8 cellular contexts compared by ENCODE assay signal in genomic region chr16:4506450-4506849, GRCh38.
DNase-seq lines count a peak whose midpoint lies in the region; ATAC-seq lines count a peak whose summit lies in the region.

No MANE protein-coding gene starts in this region.

- ATAC-seq in HG02610 (IDR thresholded peaks at IDR 0.05; ENCODE audit: unreplicated experiment): peak; percentile 53
- peak; percentile 54 for ATAC-seq in effector memory CD8-positive, alpha-beta T cell (replicated peaks)
- peak; percentile 61 to 62 for ATAC-seq in stimulated activated naive B cell treated with anti-CD40 and anti-IgM and Interleukin-4, amounts not matched to agents 10 μg/mL and 1 μg/mL and 100 μg/mL, for 72 hours (replicated peaks)
- ATAC-seq in GM19455 (IDR thresholded peaks at IDR 0.05; ENCODE audit: unreplicated experiment): no peak

- peak; percentile 85 for DNase-seq in DMS 273 (lab: John Stamatoyannopoulos, UW; ENCODE audit: unreplicated experiment)
- peak; percentile 80 for DNase-seq in NCI-H69 (lab: John Stamatoyannopoulos, UW)
- peak; percentile 49 to 65 for DNase-seq in activated CD4-positive, alpha-beta T cell treated with anti-CD3 and anti-CD28 coated beads, Interleukin-2, amount 50 U/mL, for 48 hours
- peak; percentile 48 to 57 (median 56) for DNase-seq in effector memory CD8-positive, alpha-beta T cell
- peak; percentile 80 for DNase-seq in midbrain (lab: John Stamatoyannopoulos, UW)
- peak; percentile 37 for DNase-seq in stimulated activated naive B cell treated with anti-CD40 and anti-IgM and Interleukin-4, amounts not matched to agents 10 μg/mL and 1 μg/mL and 100 μg/mL, for 72 hours

- peaks cover 50% of the 10 kb centered on the region for H3K36me3 Mint-ChIP-seq in effector memory CD8-positive, alpha-beta T cell (ENCODE audit: insufficient read depth)
- H3K36me3 Mint-ChIP-seq in stimulated activated naive B cell treated with anti-CD40 and anti-IgM and Interleukin-4, amounts not matched to agents 10 μg/mL and 1 μg/mL and 100 μg/mL, for 72 hours: peaks cover 35 to 41% of the 10 kb centered on the region in 2 donors

- peaks cover 53 to 61% of the 10 kb centered on the region in 2 donors for H3K4me1 Mint-ChIP-seq in effector memory CD8-positive, alpha-beta T cell (ENCODE audit: low read depth in 2 of 2)
- H3K4me1 Mint-ChIP-seq in stimulated activated naive B cell treated with anti-CD40 and anti-IgM and Interleukin-4, amounts not matched to agents 10 μg/mL and 1 μg/mL and 100 μg/mL, for 72 hours: peaks cover 25 to 49% of the 10 kb centered on the region in 2 donors

- H3K27me3 Mint-ChIP-seq in effector memory CD8-positive, alpha-beta T cell: no peaks in the 10 kb centered on the region
- no peaks in the 10 kb centered on the region for H3K27me3 Mint-ChIP-seq in stimulated activated naive B cell treated with anti-CD40 and anti-IgM and Interleukin-4, amounts not matched to agents 10 μg/mL and 1 μg/mL and 100 μg/mL, for 72 hours

- peak overlapping the region; percentile 78 to 83 for H3K4me3 Mint-ChIP-seq in effector memory CD8-positive, alpha-beta T cell
- peak overlapping the region; percentile 43 to 51 for H3K4me3 Mint-ChIP-seq in stimulated activated naive B cell treated with anti-CD40 and anti-IgM and Interleukin-4, amounts not matched to agents 10 μg/mL and 1 μg/mL and 100 μg/mL, for 72 hours

- peak overlapping the region; percentile 96 to 97 for H3K27ac Mint-ChIP-seq in effector memory CD8-positive, alpha-beta T cell
- H3K27ac Mint-ChIP-seq in stimulated activated naive B cell treated with anti-CD40 and anti-IgM and Interleukin-4, amounts not matched to agents 10 μg/mL and 1 μg/mL and 100 μg/mL, for 72 hours: peak overlapping the region; percentile 92

- H3K9me3 Mint-ChIP-seq in effector memory CD8-positive, alpha-beta T cell: no peaks in the 10 kb centered on the region
- H3K9me3 Mint-ChIP-seq in stimulated activated naive B cell treated with anti-CD40 and anti-IgM and Interleukin-4, amounts not matched to agents 10 μg/mL and 1 μg/mL and 100 μg/mL, for 72 hours: no peaks in the 10 kb centered on the region
